11 cellular contexts compared by ENCODE assay signal in genomic region chrY:7465185-7465621, GRCh38.
DNase-seq lines count a peak whose midpoint lies in the region; ATAC-seq lines count a peak whose summit lies in the region.
"Had no signal": no experiment of that assay in that cellular context is flagged by ENCODE, and none has a peak within 500 bp of the region (broad histone marks: within the 10 kb centered on the region; RNA-seq: fewer than 3 reads in every experiment).

No MANE protein-coding gene starts in this region.

- H3K27me3 ChIP-seq in MG63: no peaks in the 10 kb centered on the region

- no peaks in the 10 kb centered on the region for H3K36me3 ChIP-seq in MG63

- ATAC-seq in GM19035 (IDR thresholded peaks at IDR 0.05; ENCODE audit: unreplicated experiment) (no peak), HG02610 (IDR thresholded peaks at IDR 0.05; ENCODE audit: unreplicated experiment) (no peak)

- no peak overlapping the region for H3K4me3 ChIP-seq in MG63

- H3K9me3 ChIP-seq in MG63: no peaks in the 10 kb centered on the region

- DNase-seq in ELR (ENCODE audit: low read depth): peak; percentile 93
- peak; percentile 86 for DNase-seq in MG63
- peak; percentile 95 for DNase-seq in fibroblast of peridontal ligament (ENCODE audit: extremely low read depth)
- DNase-seq in stimulated activated CD4-positive, alpha-beta T cell treated with anti-CD3 and anti-CD28 coated beads, Interleukin-4, amount 100 ng/mL, for 24 hours: peak; percentile 46
- no peak for DNase-seq in NK-92 (lab: John Stamatoyannopoulos, UW; ENCODE audit: unreplicated experiment)
- DNase-seq: effector memory CD4-positive, alpha-beta T cell; mesendoderm; NCI-H446; SHP77 treated with DMSO at 0.1 percent for 48 hours had no signal
